Comparison of ENCODE assay signal across 11 cellular contexts in genomic region chr15:80154336-80154735, GRCh38. TPM values are rescaled to one million over a fixed set of nuclear protein-coding genes. Genes with fewer than 3 reads are reported as not detected.
DNase-seq lines count a peak whose midpoint lies in the region; ATAC-seq and TF ChIP-seq lines count a peak whose summit lies in the region.
"Had no signal": no experiment of that assay in that cellular context is flagged by ENCODE, and none has a peak within 500 bp of the region (broad histone marks: within the 10 kb centered on the region; RNA-seq: fewer than 3 reads in every experiment).

No MANE protein-coding gene starts in this region.

- H2AFZ ChIP-seq in PC-9 (no peak overlapping the region), neuronal stem cell (ENCODE audit: low read length) (no peak overlapping the region)

- no TSS peak for BruUV-seq in PC-9 (replicated peaks; lab: Mats Ljungman, UMichigan)

- no peak overlapping the region for H3K4ac ChIP-seq in neuronal stem cell (ENCODE audit: low read length)

- H3K9me3 Mint-ChIP-seq in CD8-positive, alpha-beta T cell, result no peaks in the 10 kb centered on the region

- no peaks in the 10 kb centered on the region for H3K9me2 ChIP-seq in PC-9 (ENCODE audit: insufficient read depth)

- no peak overlapping the region for H3K9ac ChIP-seq in neuronal stem cell (ENCODE audit: low read depth, low read length, poor library complexity)

- no peak for TF ChIP-seq CTCF in PC-9 (conservative IDR thresholded peaks at IDR 0.05)
- TF ChIP-seq CTCF in CD8-positive, alpha-beta T cell (IDR thresholded peaks at IDR 0.05), result no peak

- no peak overlapping the region for H2BK5ac ChIP-seq in neuronal stem cell (ENCODE audit: low read length)

- H4K91ac ChIP-seq in neuronal stem cell (ENCODE audit: low read depth, low read length, poor library complexity), result no peak overlapping the region

- peaks cover 24% of the 10 kb centered on the region for H3K79me2 ChIP-seq in PC-9 (ENCODE audit: low read depth)

- H3K4me1 ChIP-seq in PC-9 (replicated peaks; ENCODE audit: insufficient read depth) (peaks cover 28% of the 10 kb centered on the region), neuronal stem cell (ENCODE audit: control insufficient read depth in 2 of 2, insufficient read depth in 1 of 2, low read depth in 1 of 2, low read length in 2 of 2) (peaks cover 8 to 12% of the 10 kb centered on the region in 2 donors)
- peaks cover 14% of the 10 kb centered on the region for H3K4me1 ChIP-seq in CD8-positive, alpha-beta T cell (ENCODE audit: insufficient read depth, low read length)

- H3K27ac ChIP-seq in PC-9 (no peak overlapping the region), neuronal stem cell (replicated peaks; ENCODE audit: low read length) (no peak overlapping the region)
- H3K27ac ChIP-seq in CD8-positive, alpha-beta T cell (ENCODE audit: low read depth, low read length), result no peak overlapping the region

- peak overlapping the region; percentile 60; the same call in 1 of the 2 replicates for H3K4me3 ChIP-seq in PC-9
- H3K4me3 ChIP-seq in neuronal stem cell (ENCODE audit: low read length in 2 of 2), result peak overlapping the region in 1 of 2 donors; percentile 86
- no peak overlapping the region; the same call in 1 of the 2 replicates for H3K4me3 ChIP-seq in MG63
- no peak overlapping the region for H3K4me3 ChIP-seq in CD8-positive, alpha-beta T cell (ENCODE audit: low read depth, low read length)

- POLR2A ChIA-PET in PC-9 (lab: Charles Lee; ENCODE audit: unreplicated experiment), result no interaction called here
- POLR2A ChIA-PET in CD8-positive, alpha-beta T cell (lab: Charles Lee), result interaction anchor here (1.0 kb wide), 1 partner anchor 19 kb away, joined by 3 read pairs; no protein-coding TSS in a partner anchor

- H3K36me3 ChIP-seq in PC-9 (ENCODE audit: low read depth) (peaks cover 14% of the 10 kb centered on the region), neuronal stem cell (replicated peaks in 1 of 2; ENCODE audit: control insufficient read depth in 2 of 2, insufficient read depth in 2 of 2, low read length in 2 of 2) (peaks cover under 1 to 2% of the 10 kb centered on the region in 2 donors), MG63 (peaks cover 30% of the 10 kb centered on the region)
- no peaks in the 10 kb centered on the region for H3K36me3 ChIP-seq in CD8-positive, alpha-beta T cell (ENCODE audit: insufficient read depth, low read length)

- H3K4me1 Mint-ChIP-seq in CD8-positive, alpha-beta T cell (ENCODE audit: low read depth), result peaks cover 20% of the 10 kb centered on the region

- DNase-seq in EL (peak; percentile 18), PC-9 (no peak), erythroblast (lab: John Stamatoyannopoulos, UW) (peak; percentile 24 to 42), neuronal stem cell (ENCODE audit: low spot score) (no peak), kidney glomerular epithelial cell (lab: John Stamatoyannopoulos, UW) (no peak), MG63 (no peak)
- DNase-seq in effector CD4-positive, alpha-beta T cell, result no peak
- no peak for DNase-seq in CD8-positive, alpha-beta T cell
- DNase-seq: amniotic stem cell, lower lobe of right lung, NCI-H524 had no signal

- H4K20me1 ChIP-seq in PC-9 (ENCODE audit: insufficient read depth), result no peaks in the 10 kb centered on the region

- no peak overlapping the region for H2BK12ac ChIP-seq in neuronal stem cell (ENCODE audit: low read length)

- H3K4me3 Mint-ChIP-seq in CD8-positive, alpha-beta T cell, result no peak overlapping the region

- H3K14ac ChIP-seq in neuronal stem cell (ENCODE audit: low read length), result no peak overlapping the region

- H3F3A ChIP-seq in PC-9 (ENCODE audit: insufficient read depth, low read depth), result peaks cover 14% of the 10 kb centered on the region

- no peak overlapping the region for H3K23ac ChIP-seq in neuronal stem cell (ENCODE audit: low read depth, low read length, poor library complexity)

- no peaks in the 10 kb centered on the region for H3K27me3 ChIP-seq in PC-9 (ENCODE audit: insufficient read depth, low read depth)
- H3K27me3 ChIP-seq in neuronal stem cell (ENCODE audit: control insufficient read depth in 3 of 3, insufficient read depth in 3 of 3, low read depth in 1 of 3, low read length in 3 of 3), result peaks cover 0 to 4% (median 3%) of the 10 kb centered on the region in 3 experiments
- no peaks in the 10 kb centered on the region for H3K27me3 ChIP-seq in MG63
- H3K27me3 ChIP-seq in CD8-positive, alpha-beta T cell (ENCODE audit: insufficient read depth, low read length), result no peaks in the 10 kb centered on the region

- peaks cover 5% of the 10 kb centered on the region for H3K36me3 Mint-ChIP-seq in CD8-positive, alpha-beta T cell

- H2BK15ac ChIP-seq in neuronal stem cell (ENCODE audit: low read length), result no peak overlapping the region

- H3K4me2 ChIP-seq in PC-9 (peak overlapping the region; percentile 87), neuronal stem cell (ENCODE audit: insufficient read depth, low read length, poor library complexity, severe bottlenecking) (no peak overlapping the region)

- H2BK120ac ChIP-seq in neuronal stem cell (ENCODE audit: low read depth, low read length), result no peak overlapping the region

- intact Hi-C loops in PC-9 (cut with micrococcal nuclease; ENCODE audit: unreplicated experiment), result no loop called here
- intact Hi-C loops in CD8-positive, alpha-beta T cell (cut with DNase I, micrococcal nuclease), result loop anchor here in 1 of 2 experiments (5.0 kb wide), 3 partner anchors 543 to 848 kb away; partner anchors contain the start of genes ABHD17C, TLNRD1 and TMED3

- no peak overlapping the region for H3K27ac Mint-ChIP-seq in CD8-positive, alpha-beta T cell

- H3K27me3 Mint-ChIP-seq in CD8-positive, alpha-beta T cell (ENCODE audit: low read depth), result no peaks in the 10 kb centered on the region

- H3K18ac ChIP-seq in neuronal stem cell (ENCODE audit: low read length), result no peak overlapping the region

- no peaks in the 10 kb centered on the region for H3K79me1 ChIP-seq in neuronal stem cell (ENCODE audit: low read depth, low read length)

- TF ChIP-seq POLR2A in erythroblast (IDR thresholded peaks at IDR 0.05; ENCODE audit: low read length), result no peak

- CTCF ChIA-PET in PC-9 (lab: Charles Lee), result no interaction called here
- CTCF ChIA-PET in CD8-positive, alpha-beta T cell (lab: Charles Lee), result interaction anchor here (0.6 kb wide), 1 partner anchor 18 kb away, joined by 3 read pairs; no protein-coding TSS in a partner anchor

- ATAC-seq in CD8-positive, alpha-beta T cell, result no peak
- ATAC-seq: lower lobe of right lung had no signal

- no peak overlapping the region for H4K8ac ChIP-seq in neuronal stem cell (ENCODE audit: low read depth, low read length)

- H2AK5ac ChIP-seq in neuronal stem cell (ENCODE audit: low read depth, low read length), result peak overlapping the region; percentile 37

- WGBS in neuronal stem cell (ENCODE audit: extremely low coverage in 2 of 2, insufficient read length in 2 of 2, insufficient replicate concordance in 1 of 2), 2 donors, result no CpG with 5 or more reads among the region's 6 CpGs

- H3K9me3 ChIP-seq in PC-9 (ENCODE audit: insufficient read depth, low read depth) (no peaks in the 10 kb centered on the region), neuronal stem cell (replicated peaks in 1 of 2; ENCODE audit: control insufficient read depth in 2 of 2, insufficient read depth in 1 of 2, low read depth in 1 of 2, low read length in 2 of 2) (peaks cover 0 to 2% of the 10 kb centered on the region in 2 donors), MG63 (no peaks in the 10 kb centered on the region)
- H3K9me3 ChIP-seq in CD8-positive, alpha-beta T cell (ENCODE audit: low read length), result no peaks in the 10 kb centered on the region
- H3K9me3 ChIP-seq: lower lobe of right lung had no signal

RNA-seq across cellular contexts. Expression of gene FAH, which starts 1.5 kb away (rescaled TPM):
- 53.9 and 75.5 TPM in 2 replicates for total RNA-seq in PC-9 (2021)
- polyA plus RNA-seq in neuronal stem cell (2013, experiment 1 of 2), result 8.8 TPM
- 7.9 TPM for polyA plus RNA-seq in neuronal stem cell (2013, experiment 2 of 2)
- 44.8 and 93.3 TPM in 2 replicates for total RNA-seq in MG63 (2014; rRNA removed; shearing (Covaris generic); ENCODE audit: low replicate concordance)
- total RNA-seq in CD8-positive, alpha-beta T cell, result 1 to 10 TPM; 1.9 to 2.2 TPM

Comparison
In these comparisons a context has a peak if more than half of its experiments do, and no peak if none do; other contexts are left out.
1. DNase-seq: peak in EL (single experiment) and erythroblast (2 of 2); none in PC-9 (0 of 2), neuronal stem cell (single experiment), kidney glomerular epithelial cell (single experiment), MG63 (single experiment), effector CD4-positive, alpha-beta T cell (single experiment) and CD8-positive, alpha-beta T cell (0 of 7).
2. RNA of gene FAH, which starts 1.5 kb away (total RNA-seq): 44.8 to 93.3 TPM in MG63 and 53.9 to 75.5 TPM in PC-9; 1.9 to 2.2 TPM in CD8-positive, alpha-beta T cell; every median in the first group is over 10 times any median in the second.